ENCODE assay signal across 10 cellular contexts in genomic region chr17:65785109-65785508, GRCh38.
DNase-seq lines count a peak whose midpoint lies in the region; ATAC-seq, FAIRE-seq and TF ChIP-seq lines count a peak whose summit lies in the region.
"Had no signal": no experiment of that assay in that cellular context is flagged by ENCODE, and none has a peak within 500 bp of the region (broad histone marks: within the 10 kb centered on the region; RNA-seq: fewer than 3 reads in every experiment).

No MANE protein-coding gene starts in this region.

- H3K4me3 Mint-ChIP-seq in activated CD4-positive, alpha-beta T cell treated with anti-CD3 and anti-CD28 coated beads for 36 hours = no peak overlapping the region
- H3K4me3 Mint-ChIP-seq: stimulated activated memory B cell treated with anti-CD40 and anti-IgM and Interleukin-4, amounts not matched to agents 10 μg/mL and 1 μg/mL and 100 μg/mL, for 72 hours had no signal

- H3K27ac ChIP-seq in keratinocyte (ENCODE audit: control insufficient read depth, insufficient read depth, low read length) = peak overlapping the region; percentile 44
- peak overlapping the region; percentile 23 to 48 for H3K27ac ChIP-seq in tibial artery

- TF ChIP-seq CTCF in astrocyte of the spinal cord (IDR thresholded peaks at IDR 0.05; ENCODE audit: low read depth, low read length) = no peak
- no peak for TF ChIP-seq CTCF in keratinocyte (optimal IDR thresholded peaks at IDR 0.05 in 1 of 3, IDR thresholded peaks at IDR 0.05 in 1 of 3, conservative IDR thresholded peaks at IDR 0.05 in 1 of 3; ENCODE audit: extremely low read depth in 1 of 3, insufficient read depth in 2 of 3, low read length in 3 of 3)
- TF ChIP-seq CTCF in tibial artery (IDR thresholded peaks at IDR 0.05) = no peak

- POLR2A ChIA-PET in activated CD4-positive, alpha-beta T cell treated with anti-CD3 and anti-CD28 coated beads for 36 hours (lab: Charles Lee) = no interaction called here

- no peaks in the 10 kb centered on the region for H3K9me1 ChIP-seq in keratinocyte (ENCODE audit: control insufficient read depth, extremely low read depth, insufficient read depth, low read length)

- H3K4me1 ChIP-seq in keratinocyte (ENCODE audit: control insufficient read depth, extremely low read depth, insufficient read depth, low read length) (peaks cover 20% of the 10 kb centered on the region), tibial artery (peaks cover 0 to 24% (median 11%) of the 10 kb centered on the region in 4 donors)

- intact Hi-C loops in tibial artery (cut with DNase I; ENCODE audit: low total_unique reads) = no loop called here
- intact Hi-C loops in activated CD4-positive, alpha-beta T cell treated with anti-CD3 and anti-CD28 coated beads for 36 hours (cut with DNase I, micrococcal nuclease) = no loop called here

- H2AFZ ChIP-seq in keratinocyte (ENCODE audit: control insufficient read depth, low read length) = no peak overlapping the region

- no peak for ATAC-seq in activated CD4-positive, alpha-beta T cell treated with anti-CD3 and anti-CD28 coated beads for 36 hours
- ATAC-seq: stimulated activated memory B cell treated with anti-CD40 and anti-IgM and Interleukin-4, amounts not matched to agents 10 μg/mL and 1 μg/mL and 100 μg/mL, for 72 hours had no signal

- FAIRE-seq in HTR-8/SVneo (lab: Jason Lieb, UNC) (peak; percentile 83), keratinocyte (lab: Jason Lieb, UNC) (peak; percentile 86)

- no peaks in the 10 kb centered on the region for H4K20me1 ChIP-seq in keratinocyte (ENCODE audit: control insufficient read depth, extremely low read depth, insufficient read depth, low read length)

- H3K9me3 ChIP-seq in keratinocyte (ENCODE audit: control insufficient read depth, low read depth, low read length) (no peaks in the 10 kb centered on the region), tibial artery (no peaks in the 10 kb centered on the region)

- H3K9ac ChIP-seq in keratinocyte (ENCODE audit: control insufficient read depth, extremely low read depth, insufficient read depth, low read length) = no peak overlapping the region

- H3K27me3 ChIP-seq in keratinocyte (ENCODE audit: control insufficient read depth, extremely low read depth, insufficient read depth, low read length) = no peaks in the 10 kb centered on the region
- no peaks in the 10 kb centered on the region for H3K27me3 ChIP-seq in tibial artery

- DNase-seq in HTR-8/SVneo (ENCODE audit: insufficient read length, low spot score) = peak; percentile 20
- DNase-seq in astrocyte of the spinal cord (ENCODE audit: low read depth, low spot score) = peak; percentile 96
- DNase-seq in keratinocyte (ENCODE audit: low read depth, low spot score) = peak; percentile 26
- DNase-seq in tibial artery = no peak
- DNase-seq in retina = no peak
- no peak for DNase-seq in activated CD4-positive, alpha-beta T cell treated with anti-CD3 and anti-CD28 coated beads for 36 hours
- DNase-seq in AG08396 (ENCODE audit: low spot score) = no peak
- DNase-seq in mucosa of gallbladder (ENCODE audit: low spot score) = no peak
- DNase-seq: KG1 had no signal

- dilution Hi-C loops in keratinocyte (cut with MboI; ENCODE audit: extremely low pct_ligation_motif_present, low sequenced_read_pairs) = no loop called here

- H3K79me2 ChIP-seq in keratinocyte (ENCODE audit: control insufficient read depth, insufficient read depth, low read length) = no peaks in the 10 kb centered on the region

- no peak overlapping the region for H3K4me3 ChIP-seq in astrocyte of the spinal cord (ENCODE audit: low read depth, low read length)
- H3K4me3 ChIP-seq in keratinocyte (ENCODE audit: control insufficient read depth in 2 of 3, extremely low read depth in 1 of 3, insufficient read depth in 2 of 3, low read depth in 1 of 3, low read length in 3 of 3) = no peak overlapping the region
- no peak overlapping the region for H3K4me3 ChIP-seq in tibial artery

- peak overlapping the region; percentile 37 for H3K4me2 ChIP-seq in keratinocyte (ENCODE audit: control insufficient read depth, extremely low read depth, insufficient read depth, low read depth, low read length)

- no peak overlapping the region for H3K27ac Mint-ChIP-seq in activated CD4-positive, alpha-beta T cell treated with anti-CD3 and anti-CD28 coated beads for 36 hours
- H3K27ac Mint-ChIP-seq: stimulated activated memory B cell treated with anti-CD40 and anti-IgM and Interleukin-4, amounts not matched to agents 10 μg/mL and 1 μg/mL and 100 μg/mL, for 72 hours had no signal

- in situ Hi-C loops in astrocyte of the spinal cord (cut with HindIII; ENCODE audit: low sequenced_read_pairs) = no loop called here

- H3K4me1 Mint-ChIP-seq in activated CD4-positive, alpha-beta T cell treated with anti-CD3 and anti-CD28 coated beads for 36 hours = no peaks in the 10 kb centered on the region
- H3K4me1 Mint-ChIP-seq: stimulated activated memory B cell treated with anti-CD40 and anti-IgM and Interleukin-4, amounts not matched to agents 10 μg/mL and 1 μg/mL and 100 μg/mL, for 72 hours had no signal

- CTCF ChIA-PET in activated CD4-positive, alpha-beta T cell treated with anti-CD3 and anti-CD28 coated beads for 36 hours (lab: Charles Lee) = interaction anchor here (1.0 kb wide), 1 partner anchor 9 kb away, joined by 4 read pairs; no protein-coding TSS in a partner anchor

- H3K36me3 Mint-ChIP-seq in activated CD4-positive, alpha-beta T cell treated with anti-CD3 and anti-CD28 coated beads for 36 hours (ENCODE audit: low read depth) = no peaks in the 10 kb centered on the region
- H3K36me3 Mint-ChIP-seq: stimulated activated memory B cell treated with anti-CD40 and anti-IgM and Interleukin-4, amounts not matched to agents 10 μg/mL and 1 μg/mL and 100 μg/mL, for 72 hours had no signal

- H3K9me3 Mint-ChIP-seq in activated CD4-positive, alpha-beta T cell treated with anti-CD3 and anti-CD28 coated beads for 36 hours (ENCODE audit: low read depth) = no peaks in the 10 kb centered on the region

- H3K36me3 ChIP-seq in keratinocyte (ENCODE audit: control insufficient read depth in 2 of 2, extremely low read depth in 1 of 2, insufficient read depth in 2 of 2, low read length in 2 of 2) = no peaks in the 10 kb centered on the region
- no peaks in the 10 kb centered on the region for H3K36me3 ChIP-seq in tibial artery

- peaks cover 2% of the 10 kb centered on the region for H3K27me3 Mint-ChIP-seq in activated CD4-positive, alpha-beta T cell treated with anti-CD3 and anti-CD28 coated beads for 36 hours

Comparison
In these comparisons a context has a peak if more than half of its experiments do, and no peak if none do; other contexts are left out.
1. DNase-seq: peak in HTR-8/SVneo (single experiment), astrocyte of the spinal cord (single experiment) and keratinocyte (single experiment); none in tibial artery (0 of 2), retina (single experiment), activated CD4-positive, alpha-beta T cell treated with anti-CD3 and anti-CD28 coated beads for 36 hours (single experiment), AG08396 (single experiment) and mucosa of gallbladder (single experiment).